17 cellular contexts compared by ENCODE assay signal in genomic region chr6:135083992-135084915, GRCh38. TPM values are rescaled to one million over a fixed set of nuclear protein-coding genes. Genes with fewer than 3 reads are reported as not detected.
A peak's percentile ranks its signal among the peaks of the same experiment; 100 is the strongest.
DNase-seq lines count a peak whose midpoint lies in the region; ATAC-seq and TF ChIP-seq lines count a peak whose summit lies in the region.
"Had no signal": no experiment of that assay in that cellular context is flagged by ENCODE, and none has a peak within 500 bp of the region (broad histone marks: within the 10 kb centered on the region; RNA-seq: fewer than 3 reads in every experiment).

No MANE protein-coding gene starts in this region.

- peaks cover 14% of the 10 kb centered on the region for H3K36me3 Mint-ChIP-seq in activated naive CD8-positive, alpha-beta T cell
- H3K36me3 Mint-ChIP-seq in activated naive CD8-positive, alpha-beta T cell treated with anti-CD3 and anti-CD28 coated beads, Interleukin-2, amount 50 U/mL, for 24 hours (ENCODE audit: low read depth), result peaks cover 11% of the 10 kb centered on the region
- H3K36me3 Mint-ChIP-seq in T-cell (peaks cover 6% of the 10 kb centered on the region), natural killer cell (peaks cover 9% of the 10 kb centered on the region)

- TF ChIP-seq CTCF in natural killer cell (IDR thresholded peaks at IDR 0.05), result no peak

- peaks cover 18% of the 10 kb centered on the region for H3K9me3 Mint-ChIP-seq in activated naive CD8-positive, alpha-beta T cell (ENCODE audit: low read depth)
- H3K9me3 Mint-ChIP-seq in activated naive CD8-positive, alpha-beta T cell treated with anti-CD3 and anti-CD28 coated beads, Interleukin-2, amount 50 U/mL, for 24 hours, result peaks cover 20% of the 10 kb centered on the region
- peaks cover 0 to 17% (median 8%) of the 10 kb centered on the region in 3 donors for H3K9me3 Mint-ChIP-seq in T-cell
- peaks cover 2 to 7% of the 10 kb centered on the region in 2 donors for H3K9me3 Mint-ChIP-seq in natural killer cell

- no peak overlapping the region for H3K4me3 ChIP-seq in Jurkat, Clone E6-1 (ENCODE audit: low read length)

- ATAC-seq in activated naive CD8-positive, alpha-beta T cell treated with anti-CD3 and anti-CD28 coated beads, Interleukin-2, amount 50 U/mL, for 24 hours, result no peak
- ATAC-seq in T-cell (replicated peaks in 1 of 4), result no peak
- ATAC-seq in natural killer cell, result no peak
- ATAC-seq: PC-3 had no signal

- H3K27ac Mint-ChIP-seq in activated naive CD8-positive, alpha-beta T cell, result peak overlapping the region; percentile 93
- H3K27ac Mint-ChIP-seq in activated naive CD8-positive, alpha-beta T cell treated with anti-CD3 and anti-CD28 coated beads, Interleukin-2, amount 50 U/mL, for 24 hours, result no peak overlapping the region
- H3K27ac Mint-ChIP-seq in T-cell, result peak overlapping the region; percentile 41 to 65
- H3K27ac Mint-ChIP-seq in natural killer cell, result no peak overlapping the region

- intact Hi-C loops in natural killer cell (cut with micrococcal nuclease), result no loop called here

- peak overlapping the region; percentile 72 for H3K4me3 Mint-ChIP-seq in activated naive CD8-positive, alpha-beta T cell
- H3K4me3 Mint-ChIP-seq in activated naive CD8-positive, alpha-beta T cell treated with anti-CD3 and anti-CD28 coated beads, Interleukin-2, amount 50 U/mL, for 24 hours, result no peak overlapping the region
- no peak overlapping the region for H3K4me3 Mint-ChIP-seq in T-cell
- H3K4me3 Mint-ChIP-seq in natural killer cell, result no peak overlapping the region

- CTCF ChIA-PET in T-cell (lab: Charles Lee), result interaction anchor here in 1 of 2 donors (0.5 to 3.5 kb wide), 3 partner anchors 8 to 262 kb away, joined by 3 to 10 read pairs (median 4); no protein-coding TSS in a partner anchor

- no peaks in the 10 kb centered on the region for H3K27me3 Mint-ChIP-seq in activated naive CD8-positive, alpha-beta T cell
- H3K27me3 Mint-ChIP-seq in activated naive CD8-positive, alpha-beta T cell treated with anti-CD3 and anti-CD28 coated beads, Interleukin-2, amount 50 U/mL, for 24 hours, result no peaks in the 10 kb centered on the region
- H3K27me3 Mint-ChIP-seq in T-cell, result no peaks in the 10 kb centered on the region
- H3K27me3 Mint-ChIP-seq in natural killer cell (ENCODE audit: low read depth in 2 of 2), result peaks cover 0 to 8% of the 10 kb centered on the region in 2 donors

- DNase-seq in activated naive CD8-positive, alpha-beta T cell treated with anti-CD3 and anti-CD28 coated beads, Interleukin-2, amount 50 U/mL, for 24 hours, result no peak
- DNase-seq in Jurkat, Clone E6-1 (ENCODE audit: low read depth, low spot score), result peak; percentile 62
- DNase-seq in T-cell (no peak), natural killer cell (no peak), midbrain (lab: John Stamatoyannopoulos, UW) (no peak), amniotic stem cell (lab: John Stamatoyannopoulos, UW) (no peak)
- DNase-seq: ACHN; BE2C; DMS 273 treated with DMSO at 0.1 percent for 48 hours; EL; NCI-H1417; NCI-H1930; NCI-H69; NK-92 treated with Interleukin-12 subunit alpha and Interleukin-12 subunit beta, amount 100 ng/mL, for 24 hours; PC-3; Right ventricle myocardium superior had no signal

- POLR2A ChIA-PET in T-cell (lab: Charles Lee), result interaction anchor here in 1 of 2 donors (0.7 kb wide), 1 partner anchor 13 kb away, joined by 3 read pairs; no protein-coding TSS in a partner anchor

- H3K4me1 Mint-ChIP-seq in activated naive CD8-positive, alpha-beta T cell (ENCODE audit: low read depth), result peaks cover 56% of the 10 kb centered on the region
- peaks cover 49% of the 10 kb centered on the region for H3K4me1 Mint-ChIP-seq in activated naive CD8-positive, alpha-beta T cell treated with anti-CD3 and anti-CD28 coated beads, Interleukin-2, amount 50 U/mL, for 24 hours
- H3K4me1 Mint-ChIP-seq in T-cell (peaks cover 47% of the 10 kb centered on the region in 3 donors), natural killer cell (peaks cover 34% of the 10 kb centered on the region in 2 donors)

RNA-seq across cellular contexts. Expression of gene HBS1L, which starts 29.6 kb away (rescaled TPM):
- 69.9 TPM for polyA plus RNA-seq in Jurkat, Clone E6-1 (2012; ENCODE audit: insufficient read depth, insufficient read length)
- total RNA-seq in T-cell (100 to 1,000 TPM in 1 of 5 donors, 10 to 100 TPM in 4; 51.4 to 112 (median 69.7) TPM), natural killer cell (10 to 100 TPM; 75.3 to 82.2 (median 80.1) TPM)

Comparison
In these comparisons a context has a peak if more than half of its experiments do, and no peak if none do; other contexts are left out.
1. H3K27ac Mint-ChIP-seq: peak in activated naive CD8-positive, alpha-beta T cell (single experiment) and T-cell (2 of 2); none in activated naive CD8-positive, alpha-beta T cell treated with anti-CD3 and anti-CD28 coated beads, Interleukin-2, amount 50 U/mL, for 24 hours (single experiment) and natural killer cell (0 of 2).